ENCODE assay signal across 23 cellular contexts in the genomic region with DNA sequence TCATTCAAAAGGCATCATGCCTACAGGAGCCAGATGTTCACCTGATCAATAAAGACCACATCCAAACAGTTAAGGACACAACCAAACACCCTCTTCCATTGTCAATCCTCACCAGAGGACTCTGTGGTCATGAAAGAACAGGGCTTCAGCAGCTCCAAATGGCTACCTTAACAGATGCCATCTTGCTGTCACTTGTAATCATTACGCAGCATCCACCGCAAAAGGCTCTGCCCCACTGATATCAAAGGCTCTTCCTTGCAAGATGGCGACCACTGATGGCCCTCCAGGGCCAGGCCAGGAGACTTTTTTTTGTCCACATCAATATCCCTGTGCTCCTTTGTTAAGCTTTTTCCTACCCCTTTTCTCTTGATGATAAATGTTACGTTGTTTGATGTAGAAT.
A peak's percentile ranks its signal among the peaks of the same experiment; 100 is the strongest.
DNase-seq lines count a peak whose midpoint lies in the region; ATAC-seq and TF ChIP-seq lines count a peak whose summit lies in the region.
"Had no signal": no experiment of that assay in that cellular context is flagged by ENCODE, and none has a peak within 500 bp of the region (broad histone marks: within the 10 kb centered on the region; RNA-seq: fewer than 3 reads in every experiment).

No MANE protein-coding gene starts in this region.

- H3K27me3 ChIP-seq in right atrium auricular region, result no peaks in the 10 kb centered on the region
- H3K27me3 ChIP-seq in brain microvascular endothelial cell (replicated peaks), result no peaks in the 10 kb centered on the region
- no peaks in the 10 kb centered on the region for H3K27me3 ChIP-seq in CD8-positive, alpha-beta T cell (ENCODE audit: insufficient read depth, low read length)

- H3K4me1 ChIP-seq in right atrium auricular region (peaks cover 0 to 11% of the 10 kb centered on the region in 2 donors), mesodermal cell (ENCODE audit: control insufficient read depth, insufficient read depth, low read length, poor library complexity, severe bottlenecking) (peaks cover 11% of the 10 kb centered on the region)
- no peaks in the 10 kb centered on the region for H3K4me1 ChIP-seq in CD8-positive, alpha-beta T cell (ENCODE audit: insufficient read depth, low read length)
- H3K4me1 ChIP-seq: A549, HAP-1 had no signal

- H3K4me3 Mint-ChIP-seq in CD8-positive, alpha-beta T cell, result no peak overlapping the region
- H3K4me3 Mint-ChIP-seq: CD4-positive, CD25-positive, alpha-beta regulatory T cell; GM23338 had no signal

- no peak for TF ChIP-seq CTCF in right atrium auricular region (IDR thresholded peaks at IDR 0.05)
- TF ChIP-seq CTCF in brain microvascular endothelial cell (IDR thresholded peaks at IDR 0.05; ENCODE audit: low read depth, low read length, missing control alignments), result no peak
- no peak for TF ChIP-seq CTCF in CD8-positive, alpha-beta T cell (IDR thresholded peaks at IDR 0.05)

- CTCF ChIA-PET in CD8-positive, alpha-beta T cell (lab: Charles Lee), result no interaction called here

- no peaks in the 10 kb centered on the region for H3K4me1 Mint-ChIP-seq in CD8-positive, alpha-beta T cell (ENCODE audit: low read depth)

- DNase-seq in right atrium auricular region (ENCODE audit: low spot score), result no peak
- no peak for DNase-seq in left ventricle myocardium superior
- DNase-seq in brain microvascular endothelial cell, result no peak
- no peak for DNase-seq in CD8-positive, alpha-beta T cell
- no peak for DNase-seq in DMS114 treated with DMSO at 0.1 percent for 48 hours (lab: John Stamatoyannopoulos, UW; ENCODE audit: unreplicated experiment)
- DNase-seq: CD4-positive, CD25-positive, alpha-beta regulatory T cell; COR-L47; DMS 273 treated with DMSO at 0.1 percent for 48 hours; DND-41; NCI-H1105; NCI-H146; NCI-H2029; NCI-H2227 treated with DMSO at 0.1 percent for 48 hours; NCI-H510A; NCI-H748 treated with DMSO at 0.1 percent for 48 hours; PC-9 had no signal

- H3K27ac ChIP-seq in right atrium auricular region (peak overlapping the region; percentile 82 to 94), brain microvascular endothelial cell (peak overlapping the region; percentile 96), mesodermal cell (ENCODE audit: low read depth, low read length, severe bottlenecking) (peak overlapping the region; percentile 3)
- no peak overlapping the region for H3K27ac ChIP-seq in CD8-positive, alpha-beta T cell (ENCODE audit: low read depth, low read length)
- H3K27ac ChIP-seq: A549, PC-9, RWPE1 had no signal

- peaks cover 12% of the 10 kb centered on the region for H3K9me3 Mint-ChIP-seq in CD8-positive, alpha-beta T cell

- 94 to 96% methylated on average over 3 of the region's 4 CpGs for WGBS in mesodermal cell (ENCODE audit: insufficient coverage in 2 of 2), 2 experiments

- in situ Hi-C loops in brain microvascular endothelial cell (cut with HindIII; ENCODE audit: low pct_ligation_motif_present, low sequenced_read_pairs), result no loop called here

- no peak overlapping the region for H3K27ac Mint-ChIP-seq in CD8-positive, alpha-beta T cell
- H3K27ac Mint-ChIP-seq: GM23338 had no signal

- intact Hi-C loops in left ventricle myocardium superior (cut with micrococcal nuclease), result no loop called here
- intact Hi-C loops in CD8-positive, alpha-beta T cell (cut with DNase I, micrococcal nuclease), result no loop called here

- no peak for ATAC-seq in left ventricle myocardium superior
- ATAC-seq in GM21381 (IDR thresholded peaks at IDR 0.05; ENCODE audit: unreplicated experiment), result no peak
- no peak for ATAC-seq in CD8-positive, alpha-beta T cell
- no peak for ATAC-seq in GM18909 (IDR thresholded peaks at IDR 0.05; ENCODE audit: poor library complexity, unreplicated experiment)
- ATAC-seq: A549, GM23338 had no signal

- H3K36me3 ChIP-seq in right atrium auricular region (no peaks in the 10 kb centered on the region), brain microvascular endothelial cell (replicated peaks) (no peaks in the 10 kb centered on the region), mesodermal cell (ENCODE audit: control insufficient read depth, insufficient read depth, low read length) (peaks cover 23% of the 10 kb centered on the region)
- no peaks in the 10 kb centered on the region for H3K36me3 ChIP-seq in CD8-positive, alpha-beta T cell (ENCODE audit: insufficient read depth, low read length)
- H3K36me3 ChIP-seq: HAP-1 had no signal

- no peaks in the 10 kb centered on the region for H3K9me3 ChIP-seq in right atrium auricular region
- H3K9me3 ChIP-seq in mesodermal cell (ENCODE audit: control insufficient read depth, low read length), result peaks cover 10% of the 10 kb centered on the region
- H3K9me3 ChIP-seq in CD8-positive, alpha-beta T cell (ENCODE audit: low read length), result peaks cover 3% of the 10 kb centered on the region
- H3K9me3 ChIP-seq: HAP-1 had no signal

- no peaks in the 10 kb centered on the region for H3K27me3 Mint-ChIP-seq in CD8-positive, alpha-beta T cell (ENCODE audit: low read depth)
- H3K27me3 Mint-ChIP-seq: CD4-positive, CD25-positive, alpha-beta regulatory T cell had no signal

- POLR2A ChIA-PET in CD8-positive, alpha-beta T cell (lab: Charles Lee), result no interaction called here

- H3K4me3 ChIP-seq in right atrium auricular region (no peak overlapping the region), brain microvascular endothelial cell (ENCODE audit: low read depth, low read length) (no peak overlapping the region), mesodermal cell (ENCODE audit: extremely low read depth, insufficient read depth, low read length, poor library complexity, severe bottlenecking) (no peak overlapping the region)
- no peak overlapping the region for H3K4me3 ChIP-seq in CD8-positive, alpha-beta T cell (ENCODE audit: low read depth, low read length)
- H3K4me3 ChIP-seq: A549, GM23338, HAP-1, PC-9 had no signal

- H3K36me3 Mint-ChIP-seq in CD8-positive, alpha-beta T cell, result peaks cover 92% of the 10 kb centered on the region
